In the genomic region with DNA sequence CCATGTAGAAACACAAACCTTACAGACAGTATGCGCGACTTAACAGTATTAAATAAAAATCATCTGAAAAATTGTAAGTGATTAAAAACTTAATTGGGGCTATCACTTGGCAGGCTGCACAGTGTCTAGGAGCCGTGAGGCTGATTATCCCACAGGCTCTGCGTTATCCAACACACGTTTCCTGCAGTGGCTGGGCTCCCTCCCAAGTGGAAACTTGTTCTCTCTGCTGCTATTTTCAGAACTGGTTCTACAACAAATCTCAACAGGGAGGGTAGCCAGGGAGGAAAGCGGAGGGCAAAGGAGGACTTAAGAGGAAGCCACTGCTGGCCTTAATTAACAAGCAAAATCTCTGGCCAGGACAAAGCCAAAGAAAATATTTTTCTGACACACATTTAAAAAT, we compare ENCODE assay signal across 9 cellular contexts.
DNase-seq lines count a peak whose midpoint lies in the region; ATAC-seq and TF ChIP-seq lines count a peak whose summit lies in the region.
"Had no signal": no experiment of that assay in that cellular context is flagged by ENCODE, and none has a peak within 500 bp of the region (broad histone marks: within the 10 kb centered on the region; RNA-seq: fewer than 3 reads in every experiment).

No MANE protein-coding gene starts in this region.

- H3K9me3 ChIP-seq in adrenal gland (replicated peaks in 1 of 3) (no peaks in the 10 kb centered on the region), heart left ventricle (no peaks in the 10 kb centered on the region), parathyroid adenoma (ENCODE audit: control insufficient read depth, low read length) (no peaks in the 10 kb centered on the region)

- 61 to 68% (median 63%) methylated on average over 6 of the region's 6 CpGs for WGBS in adrenal gland, 4 donors
- 6 to 14% (median 8%) methylated on average over 6 of the region's 6 CpGs for WGBS in heart left ventricle, 4 donors

- peak; percentile 58 for DNase-seq in DMS79 (lab: John Stamatoyannopoulos, UW)
- DNase-seq in adrenal gland, result peak; percentile 22 to 70 (median 30)
- DNase-seq in heart left ventricle, result peak; percentile 70 to 86 (median 84)
- DNase-seq in H7, result no peak
- DNase-seq in omental fat pad (ENCODE audit: low spot score), result no peak
- DNase-seq: EL had no signal

- H2AFZ ChIP-seq in parathyroid adenoma, result no peak overlapping the region

- no peak overlapping the region for H3K9ac ChIP-seq in parathyroid adenoma

- TF ChIP-seq CTCF in adrenal gland (IDR thresholded peaks at IDR 0.05), result no peak
- no peak for TF ChIP-seq CTCF in heart left ventricle (IDR thresholded peaks at IDR 0.05)
- no peak for TF ChIP-seq CTCF in parathyroid adenoma (IDR thresholded peaks at IDR 0.05)
- TF ChIP-seq CTCF in omental fat pad (IDR thresholded peaks at IDR 0.05), result no peak

- intact Hi-C loops in adrenal gland (cut with DNase I), result no loop called here
- intact Hi-C loops in heart left ventricle (cut with DNase I), result loop anchor here in 2 of 10 donors (5.0 to 10.0 kb wide), 2 partner anchors 61 to 74 kb away; no protein-coding TSS in a partner anchor

- H3K4me1 ChIP-seq in adrenal gland (replicated peaks in 1 of 2), result peaks cover 0 to 27% of the 10 kb centered on the region in 2 donors
- H3K4me1 ChIP-seq in heart left ventricle, result peaks cover 13 to 76% (median 56%) of the 10 kb centered on the region in 12 donors
- peaks cover 22% of the 10 kb centered on the region for H3K4me1 ChIP-seq in parathyroid adenoma

- H3K4me3 ChIP-seq in adrenal gland, result no peak overlapping the region
- H3K4me3 ChIP-seq in heart left ventricle, result peak overlapping the region in 1 of 12 donors; percentile 14
- no peak overlapping the region for H3K4me3 ChIP-seq in parathyroid adenoma (ENCODE audit: low read depth, low read length)
- no peak overlapping the region for H3K4me3 ChIP-seq in H7 (ENCODE audit: insufficient read depth, low read depth, low read length)

- H3K4me2 ChIP-seq in parathyroid adenoma (ENCODE audit: low read length), result peak overlapping the region; percentile 45

- H3K27me3 ChIP-seq in adrenal gland (no peaks in the 10 kb centered on the region), heart left ventricle (no peaks in the 10 kb centered on the region), parathyroid adenoma (ENCODE audit: control insufficient read depth, insufficient read depth, low read length) (no peaks in the 10 kb centered on the region), H7 (ENCODE audit: control insufficient read depth, insufficient read depth, low read length) (no peaks in the 10 kb centered on the region)

- no peaks in the 10 kb centered on the region for H3K36me3 ChIP-seq in adrenal gland (replicated peaks in 1 of 2)
- H3K36me3 ChIP-seq in heart left ventricle, result no peaks in the 10 kb centered on the region
- H3K36me3 ChIP-seq in parathyroid adenoma (ENCODE audit: control insufficient read depth, insufficient read depth, low read length), result no peaks in the 10 kb centered on the region
- no peaks in the 10 kb centered on the region for H3K36me3 ChIP-seq in H7 (replicated peaks; ENCODE audit: control insufficient read depth, insufficient read depth, low read length)

- H3K79me2 ChIP-seq in parathyroid adenoma, result no peaks in the 10 kb centered on the region

- ATAC-seq in heart left ventricle (peak; percentile 84 to 93 (median 90)), omental fat pad (ENCODE audit: low FRiP score) (no peak), HG03442 (IDR thresholded peaks at IDR 0.05; ENCODE audit: unreplicated experiment) (no peak), GM21723 (IDR thresholded peaks at IDR 0.05; ENCODE audit: unreplicated experiment) (no peak)

- TF ChIP-seq POLR2A in adrenal gland (IDR thresholded peaks at IDR 0.05), result no peak
- TF ChIP-seq POLR2A in heart left ventricle (IDR thresholded peaks at IDR 0.05), result no peak

- no peak overlapping the region for H3K27ac ChIP-seq in adrenal gland
- peak overlapping the region in 11 of 12 donors; percentile 53 to 89 (median 76) for H3K27ac ChIP-seq in heart left ventricle
- no peak overlapping the region for H3K27ac ChIP-seq in parathyroid adenoma

Comparison
In these comparisons a context has a peak if more than half of its experiments do, and no peak if none do; other contexts are left out.
1. DNase-seq: peak in DMS79 (single experiment), adrenal gland (7 of 7) and heart left ventricle (5 of 5); none in H7 (single experiment) and omental fat pad (single experiment).
2. H3K27ac ChIP-seq: peak in heart left ventricle (11 of 12); none in adrenal gland (0 of 5) and parathyroid adenoma (single experiment).
3. ATAC-seq: peak in heart left ventricle (4 of 4); none in omental fat pad (single experiment), HG03442 (single experiment) and GM21723 (single experiment).